Comparison of ENCODE assay signal across 8 cellular contexts in the genomic region with DNA sequence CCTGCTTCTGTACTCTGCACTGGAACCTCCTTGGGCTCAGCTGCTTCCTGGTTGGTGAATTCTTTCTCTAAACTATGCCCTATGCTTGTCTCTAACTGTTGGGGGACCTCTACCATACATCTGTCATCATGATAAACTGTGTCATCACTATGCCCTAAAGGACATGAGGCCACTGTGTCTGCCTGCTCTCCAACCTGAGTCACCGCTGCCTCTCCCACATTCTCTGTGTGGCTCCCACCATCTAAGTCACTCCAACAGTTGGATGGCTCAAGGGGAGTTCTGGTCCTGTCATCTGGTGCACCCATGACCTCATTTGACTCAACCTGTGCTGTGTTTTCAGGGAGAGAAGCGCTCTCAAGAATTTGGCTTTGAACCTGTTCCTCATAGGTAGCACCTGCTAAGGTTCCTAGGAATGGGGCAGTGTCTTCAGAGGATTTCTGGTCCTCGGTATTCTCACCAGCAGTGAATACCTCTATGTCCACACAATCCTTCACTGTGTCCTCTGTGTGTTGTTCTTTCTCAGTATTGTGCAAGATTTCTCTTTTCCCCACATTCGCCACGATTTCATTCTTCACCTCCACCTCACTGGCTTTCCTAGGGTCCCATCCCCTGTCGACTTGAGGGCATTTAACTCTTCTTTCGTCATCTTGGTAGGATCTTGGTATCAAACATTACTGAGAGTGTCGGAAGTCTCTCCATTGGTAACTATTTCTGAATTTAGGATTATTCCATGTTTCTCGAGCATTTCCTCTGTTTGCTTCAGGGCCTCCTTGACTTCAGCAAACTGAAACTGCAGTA. TPM values are rescaled to one million over a fixed set of nuclear protein-coding genes. Genes with fewer than 3 reads are reported as not detected.
DNase-seq lines count a peak whose midpoint lies in the region; ATAC-seq and TF ChIP-seq lines count a peak whose summit lies in the region.
"Not testable (repeated sequence)": the region's sequence is repeated elsewhere in the genome, so short reads cannot be mapped to it uniquely, and the experiment has no call there.

No MANE protein-coding gene starts in this region.

- not testable (repeated sequence) for TF ChIP-seq CTCF in NB4 (IDR thresholded peaks at IDR 0.05; ENCODE audit: low read depth, low read length); osteocyte (IDR thresholded peaks at IDR 0.05); thoracic aorta (IDR thresholded peaks at IDR 0.05)

- H3K4me3 Mint-ChIP-seq in activated CD4-positive, alpha-beta T cell treated with anti-CD3 and anti-CD28 coated beads, Interleukin-2, amount 10 ng/mL, durations not matched to agents 7 days and 5 days = peak overlapping the region; percentile 60
- peak overlapping the region; percentile 77 for H3K4me3 Mint-ChIP-seq in activated naive CD8-positive, alpha-beta T cell
- H3K4me3 Mint-ChIP-seq in effector memory CD8-positive, alpha-beta T cell = peak overlapping the region; percentile 62 to 70
- H3K4me3 Mint-ChIP-seq in memory B cell (peak overlapping the region; percentile 81), osteocyte (ENCODE audit: unreplicated experiment) (peak overlapping the region; percentile 75)

- not testable (repeated sequence) for H3K27me3 ChIP-seq in thoracic aorta (replicated peaks; ENCODE audit: insufficient read depth)

- peak overlapping the region; percentile 61 to 64 for H3K27ac ChIP-seq in thoracic aorta

- H3K36me3 ChIP-seq in ES-I3 (ENCODE audit: insufficient read depth, low read length); thoracic aorta: not testable (repeated sequence)

- not testable (repeated sequence) for TF ChIP-seq POLR2A in NB4 (IDR thresholded peaks at IDR 0.05; ENCODE audit: extremely low read depth, insufficient read length)

- peaks cover 10% of the 10 kb centered on the region for H3K9me3 Mint-ChIP-seq in activated CD4-positive, alpha-beta T cell treated with anti-CD3 and anti-CD28 coated beads, Interleukin-2, amount 10 ng/mL, durations not matched to agents 7 days and 5 days
- not testable (repeated sequence) for H3K9me3 Mint-ChIP-seq in activated naive CD8-positive, alpha-beta T cell (ENCODE audit: low read depth)
- H3K9me3 Mint-ChIP-seq in effector memory CD8-positive, alpha-beta T cell = peaks cover 2 to 13% of the 10 kb centered on the region in 2 donors
- H3K9me3 Mint-ChIP-seq in memory B cell (peaks cover 15% of the 10 kb centered on the region), osteocyte (ENCODE audit: unreplicated experiment) (peaks cover 28% of the 10 kb centered on the region)

- ATAC-seq in effector memory CD8-positive, alpha-beta T cell (replicated peaks); memory B cell (ENCODE audit: low read depth); thoracic aorta (ENCODE audit: insufficient number of reproducible peaks, low FRiP score, low read depth): not testable (repeated sequence)

- not testable (repeated sequence) for H3K36me3 Mint-ChIP-seq in activated CD4-positive, alpha-beta T cell treated with anti-CD3 and anti-CD28 coated beads, Interleukin-2, amount 10 ng/mL, durations not matched to agents 7 days and 5 days (ENCODE audit: low read depth); activated naive CD8-positive, alpha-beta T cell; effector memory CD8-positive, alpha-beta T cell (ENCODE audit: insufficient read depth)
- H3K36me3 Mint-ChIP-seq in memory B cell (peaks cover 13% of the 10 kb centered on the region), osteocyte (ENCODE audit: unreplicated experiment) (peaks cover 17% of the 10 kb centered on the region)

- peaks cover 31% of the 10 kb centered on the region for H3K4me1 Mint-ChIP-seq in activated CD4-positive, alpha-beta T cell treated with anti-CD3 and anti-CD28 coated beads, Interleukin-2, amount 10 ng/mL, durations not matched to agents 7 days and 5 days
- peaks cover 16% of the 10 kb centered on the region for H3K4me1 Mint-ChIP-seq in activated naive CD8-positive, alpha-beta T cell (ENCODE audit: low read depth)
- peaks cover 13 to 28% of the 10 kb centered on the region in 2 donors for H3K4me1 Mint-ChIP-seq in effector memory CD8-positive, alpha-beta T cell (ENCODE audit: low read depth in 2 of 2)
- peaks cover 29% of the 10 kb centered on the region for H3K4me1 Mint-ChIP-seq in memory B cell
- H3K4me1 Mint-ChIP-seq in osteocyte (ENCODE audit: unreplicated experiment) = peaks cover 30% of the 10 kb centered on the region

- peaks cover 13% of the 10 kb centered on the region for H3K27me3 Mint-ChIP-seq in activated CD4-positive, alpha-beta T cell treated with anti-CD3 and anti-CD28 coated beads, Interleukin-2, amount 10 ng/mL, durations not matched to agents 7 days and 5 days
- H3K27me3 Mint-ChIP-seq in activated naive CD8-positive, alpha-beta T cell; effector memory CD8-positive, alpha-beta T cell; memory B cell; osteocyte (ENCODE audit: unreplicated experiment): not testable (repeated sequence)

- not testable (repeated sequence) for H3K9me3 ChIP-seq in ES-I3 (ENCODE audit: control insufficient read depth, insufficient read depth, low read length); thoracic aorta

- H3K9ac ChIP-seq in ES-I3 (ENCODE audit: low read depth, low read length) = peak overlapping the region; percentile 59; the same call in 1 of the 2 replicates

- not testable (repeated sequence) for H3K4me3 ChIP-seq in NB4 (ENCODE audit: low read depth, low read length)
- H3K4me3 ChIP-seq in thoracic aorta = peak overlapping the region; percentile 94

- not testable (repeated sequence) for H3K4me1 ChIP-seq in ES-I3 (ENCODE audit: insufficient read depth, low read length); thoracic aorta (ENCODE audit: control insufficient read depth in 1 of 2, low read depth in 2 of 2)

- POLR2A ChIA-PET in activated CD4-positive, alpha-beta T cell treated with anti-CD3 and anti-CD28 coated beads, Interleukin-2, amount 10 ng/mL, durations not matched to agents 7 days and 5 days (lab: Charles Lee) = not testable (repeated sequence)

- H3K27ac Mint-ChIP-seq in activated CD4-positive, alpha-beta T cell treated with anti-CD3 and anti-CD28 coated beads, Interleukin-2, amount 10 ng/mL, durations not matched to agents 7 days and 5 days = not testable (repeated sequence)
- peak overlapping the region; percentile 13 for H3K27ac Mint-ChIP-seq in activated naive CD8-positive, alpha-beta T cell
- peak overlapping the region in 1 of 2 donors; percentile 17 for H3K27ac Mint-ChIP-seq in effector memory CD8-positive, alpha-beta T cell
- H3K27ac Mint-ChIP-seq in memory B cell (peak overlapping the region; percentile 77), osteocyte (ENCODE audit: unreplicated experiment) (peak overlapping the region; percentile 80)

- peak; percentile 25 for DNase-seq in NB4 (ENCODE audit: low read depth)
- DNase-seq in activated CD4-positive, alpha-beta T cell treated with anti-CD3 and anti-CD28 coated beads, Interleukin-2, amount 10 ng/mL, durations not matched to agents 7 days and 5 days; effector memory CD8-positive, alpha-beta T cell; memory B cell (ENCODE audit: low spot score in 2 of 2); osteocyte (ENCODE audit: extremely low spot score, unreplicated experiment); thoracic aorta (ENCODE audit: low spot score): not testable (repeated sequence)

- CTCF ChIA-PET in activated CD4-positive, alpha-beta T cell treated with anti-CD3 and anti-CD28 coated beads, Interleukin-2, amount 10 ng/mL, durations not matched to agents 7 days and 5 days (lab: Charles Lee) = not testable (repeated sequence)

RNA-seq across cellular contexts. Expression of gene KCNMB3, which starts 9.2 kb away (rescaled TPM):
- 1 to 10 TPM in 1 of 2 experiments, under 1 TPM in 1; 0.60 to 1.1 TPM for total RNA-seq in activated CD4-positive, alpha-beta T cell treated with anti-CD3 and anti-CD28 coated beads, Interleukin-2, amount 10 ng/mL, durations not matched to agents 7 days and 5 days
- total RNA-seq in osteocyte (2.6 and 3.2 TPM in 2 replicates), thoracic aorta (10 to 100 TPM in 1 of 2 donors, 1 to 10 TPM in 1; 7.7 to 10.3 TPM)
